Comparison of ENCODE assay signal across 8 cellular contexts in genomic region chr12:69360348-69360672, GRCh38. TPM values are rescaled to one million over a fixed set of nuclear protein-coding genes. Genes with fewer than 3 reads are reported as not detected.
DNase-seq lines count a peak whose midpoint lies in the region; ATAC-seq, FAIRE-seq and TF ChIP-seq lines count a peak whose summit lies in the region.

No MANE protein-coding gene starts in this region.

- no peaks in the 10 kb centered on the region for H3K9me3 Mint-ChIP-seq in mesothelial cell of epicardium

- H3K4me1 ChIP-seq in right atrium auricular region: peaks cover 0 to 17% of the 10 kb centered on the region in 2 donors
- H3K4me1 ChIP-seq in vagina: peaks cover 15% of the 10 kb centered on the region

- H3K27me3 ChIP-seq in right atrium auricular region (no peaks in the 10 kb centered on the region), bronchial epithelial cell (ENCODE audit: control insufficient read depth, insufficient read depth, low read length) (no peaks in the 10 kb centered on the region), vagina (no peaks in the 10 kb centered on the region)

- TF ChIP-seq CTCF in right atrium auricular region (IDR thresholded peaks at IDR 0.05) (no peak), bronchial epithelial cell (IDR thresholded peaks at IDR 0.05; ENCODE audit: insufficient read depth, low read length, severe bottlenecking) (no peak), mesothelial cell of epicardium (IDR thresholded peaks at IDR 0.05; ENCODE audit: unreplicated experiment) (no peak), vagina (IDR thresholded peaks at IDR 0.05) (no peak)

- intact Hi-C loops in cardiac septum (cut with DNase I) (no loop called here), vagina (cut with DNase I) (no loop called here)

- peaks cover 16% of the 10 kb centered on the region for H3K4me1 Mint-ChIP-seq in mesothelial cell of epicardium

- no peak for TF ChIP-seq POLR2A in vagina (IDR thresholded peaks at IDR 0.05)

- H3K4me3 Mint-ChIP-seq in mesothelial cell of epicardium: peak overlapping the region; percentile 87

- H3K9me3 ChIP-seq in right atrium auricular region: no peaks in the 10 kb centered on the region
- no peaks in the 10 kb centered on the region for H3K9me3 ChIP-seq in vagina

- no peaks in the 10 kb centered on the region for H3K27me3 Mint-ChIP-seq in mesothelial cell of epicardium (ENCODE audit: low read depth)

- peak overlapping the region; percentile 82 to 88 for H3K4me3 ChIP-seq in right atrium auricular region
- H3K4me3 ChIP-seq in bronchial epithelial cell (ENCODE audit: low read depth, low read length): peak overlapping the region; percentile 93
- peak overlapping the region; percentile 83 to 98 for H3K4me3 ChIP-seq in vagina

- H3K27ac ChIP-seq in right atrium auricular region: peak overlapping the region; percentile 98
- H3K27ac ChIP-seq in vagina: peak overlapping the region; percentile 97

- DNase-seq in right atrium auricular region (ENCODE audit: low spot score): no peak
- DNase-seq in cardiac septum (ENCODE audit: low spot score): no peak
- DNase-seq in bronchial epithelial cell (ENCODE audit: low read depth): no peak
- no peak for DNase-seq in mesothelial cell of epicardium (ENCODE audit: low spot score in 2 of 2, unreplicated experiment in 2 of 2)
- no peak for DNase-seq in vagina (ENCODE audit: extremely low spot score in 2 of 2)
- DNase-seq in NCI-H1105 (lab: John Stamatoyannopoulos, UW): no peak
- no peak for DNase-seq in HUDEP-2 (lab: John Stamatoyannopoulos, UW; ENCODE audit: unreplicated experiment in 76 of 76)

- no peaks in the 10 kb centered on the region for H3K36me3 ChIP-seq in right atrium auricular region
- no peaks in the 10 kb centered on the region for H3K36me3 ChIP-seq in bronchial epithelial cell (ENCODE audit: control insufficient read depth, insufficient read depth, low read length)
- H3K36me3 ChIP-seq in vagina: no peaks in the 10 kb centered on the region

- ATAC-seq in GM21515 (IDR thresholded peaks at IDR 0.05; ENCODE audit: unreplicated experiment): no peak

- peak overlapping the region; percentile 82 for H3K27ac Mint-ChIP-seq in mesothelial cell of epicardium

- no peaks in the 10 kb centered on the region for H3K36me3 Mint-ChIP-seq in mesothelial cell of epicardium

- no peak for FAIRE-seq in bronchial epithelial cell (lab: Jason Lieb, UNC)

RNA-seq across cellular contexts. Expression of gene YEATS4, which starts 0.8 kb away (rescaled TPM):
- 10 to 100 TPM in 1 of 2 donors, 1 to 10 TPM in 1; 8.5 to 12.9 TPM for total RNA-seq in right atrium auricular region
- 14.6 TPM for total RNA-seq in cardiac septum
- total RNA-seq in bronchial epithelial cell: 15.4 and 32.1 TPM in 2 replicates
- 19.5 to 21.5 TPM (median 20.7 TPM) in 3 replicates for total RNA-seq in mesothelial cell of epicardium
- 6.1 TPM for total RNA-seq in vagina

RNA-seq across cellular contexts. Expression of gene LYZ, which starts 12.1 kb away (rescaled TPM):
- 10 to 100 TPM; 10.8 to 35.4 TPM for total RNA-seq in right atrium auricular region
- total RNA-seq in cardiac septum: 32.9 TPM
- under 0.01 and 0.13 TPM in 2 replicates for total RNA-seq in bronchial epithelial cell
- 0.34 to 0.60 TPM (median 0.47 TPM) in 3 replicates for total RNA-seq in mesothelial cell of epicardium
- total RNA-seq in vagina: 15.2 TPM
